Comparison of ENCODE assay signal across 10 cellular contexts in genomic region chrX:109830704-109831206, GRCh38.
A peak's percentile ranks its signal among the peaks of the same experiment; 100 is the strongest.
DNase-seq lines count a peak whose midpoint lies in the region; ATAC-seq, FAIRE-seq and TF ChIP-seq lines count a peak whose summit lies in the region.
"Had no signal": no experiment of that assay in that cellular context is flagged by ENCODE, and none has a peak within 500 bp of the region (broad histone marks: within the 10 kb centered on the region; RNA-seq: fewer than 3 reads in every experiment).

No MANE protein-coding gene starts in this region.

- DNase-seq in ACHN: peak; percentile 50
- DNase-seq in bronchial epithelial cell (ENCODE audit: low read depth): peak; percentile 35
- DNase-seq in NCI-H526 treated with DMSO at 0.1 percent for 48 hours (lab: John Stamatoyannopoulos, UW): no peak
- DNase-seq in NCI-H345 treated with DMSO at 0.1 percent for 48 hours (lab: John Stamatoyannopoulos, UW; ENCODE audit: unreplicated experiment): no peak
- DNase-seq in activated T-cell treated with anti-CD3 and anti-CD28 coated beads, Interleukin-2, amount 50 U/mL, for 1 hour: no peak
- DNase-seq in left colon: no peak
- DNase-seq: head of caudate nucleus had no signal

- in situ Hi-C loops in ACHN (cut with HindIII; ENCODE audit: low pct_ligation_motif_present, low pct_unique_long_range_greater_than_20kb, low sequenced_read_pairs): no loop called here

- no peak overlapping the region for H3K4me3 ChIP-seq in bronchial epithelial cell (ENCODE audit: low read depth, low read length)
- H3K4me3 ChIP-seq: BLaER1 had no signal

- intact Hi-C loops in left colon (cut with DNase I, micrococcal nuclease): no loop called here

- FAIRE-seq in bronchial epithelial cell (lab: Jason Lieb, UNC): no peak

- ATAC-seq in GM19395 (IDR thresholded peaks at IDR 0.05; ENCODE audit: unreplicated experiment): peak; percentile 83
- peak; percentile 78 for ATAC-seq in HG03159 (IDR thresholded peaks at IDR 0.05; ENCODE audit: unreplicated experiment)
- ATAC-seq in left colon: no peak

- no peak for TF ChIP-seq CTCF in bronchial epithelial cell (IDR thresholded peaks at IDR 0.05; ENCODE audit: insufficient read depth, low read length, severe bottlenecking)

- no peaks in the 10 kb centered on the region for H3K36me3 ChIP-seq in bronchial epithelial cell (ENCODE audit: control insufficient read depth, insufficient read depth, low read length)
- H3K36me3 ChIP-seq: BLaER1 had no signal

- no peaks in the 10 kb centered on the region for H3K27me3 ChIP-seq in bronchial epithelial cell (ENCODE audit: control insufficient read depth, insufficient read depth, low read length)

Comparison
In these comparisons a context has a peak if more than half of its experiments do, and no peak if none do; other contexts are left out.
1. DNase-seq: peak in ACHN (single experiment) and bronchial epithelial cell (single experiment); none in NCI-H526 treated with DMSO at 0.1 percent for 48 hours (single experiment), NCI-H345 treated with DMSO at 0.1 percent for 48 hours (single experiment), activated T-cell treated with anti-CD3 and anti-CD28 coated beads, Interleukin-2, amount 50 U/mL, for 1 hour (single experiment) and left colon (0 of 2).